21 cellular contexts compared by ENCODE assay signal in the genomic region with DNA sequence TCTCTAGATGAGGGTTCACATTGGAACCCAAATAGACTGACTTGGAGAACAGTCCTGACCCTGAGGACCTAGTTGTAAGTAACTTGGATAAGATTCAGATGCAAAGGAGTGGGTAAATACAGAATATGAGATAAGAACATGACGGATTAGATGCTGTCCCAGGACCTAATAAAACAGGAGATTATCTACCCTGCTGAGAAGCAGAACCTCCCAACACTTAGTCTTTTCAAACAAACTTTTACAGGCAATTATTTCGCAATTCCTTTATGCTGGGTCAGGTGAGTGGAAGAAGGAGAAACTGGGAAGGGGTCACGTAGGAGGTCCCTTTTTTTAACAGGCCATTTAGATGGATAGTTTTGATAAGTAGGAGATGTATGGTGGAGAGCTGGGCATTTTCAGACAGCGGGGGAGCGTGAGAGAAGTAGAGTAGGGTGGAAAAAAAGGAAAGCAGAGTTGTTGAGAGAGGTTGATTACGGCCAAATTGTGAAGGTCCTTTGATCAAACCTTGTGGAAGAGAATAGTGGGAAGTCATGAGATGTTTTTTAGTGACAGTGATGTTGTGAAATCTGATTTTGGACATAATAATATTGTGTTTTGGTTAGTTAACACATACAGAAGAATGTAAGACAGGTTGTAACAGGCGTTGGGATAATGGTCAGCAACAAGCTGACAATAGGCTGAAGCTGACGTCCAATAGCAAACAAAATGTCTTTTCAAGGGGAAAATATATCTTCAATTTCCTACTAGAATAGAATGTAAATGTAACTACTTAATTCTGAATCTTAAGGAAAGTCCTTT. TPM values are rescaled to one million over a fixed set of nuclear protein-coding genes. Genes with fewer than 3 reads are reported as not detected.
"Had no signal": no experiment of that assay in that cellular context is flagged by ENCODE, and none has a peak within 500 bp of the region (broad histone marks: within the 10 kb centered on the region; RNA-seq: fewer than 3 reads in every experiment).

No MANE protein-coding gene starts in this region.

- H3K27me3 Mint-ChIP-seq: activated CD4-positive, alpha-beta T cell treated with anti-CD3 and anti-CD28 coated beads, Interleukin-2, amount 10 ng/mL, durations not matched to agents 7 days and 5 days; activated naive CD8-positive, alpha-beta T cell; brain; dendritic cell treated with granulocyte-macrophage colony-stimulating factor and Interleukin-4, amounts not matched to agents 40 ng/mL and 50 ng/mL, for 4 days; progenitor cell of endocrine pancreas; stimulated activated naive CD8-positive, alpha-beta T cell treated with anti-CD3 and anti-CD28 coated beads, Interleukin-15, amount 100 ng/mL, for 72 hours had no signal

- H3K36me3 ChIP-seq: right atrium auricular region had no signal

- H3K27me3 ChIP-seq: right atrium auricular region, testis had no signal

- DNase-seq: activated CD4-positive, alpha-beta T cell treated with anti-CD3 and anti-CD28 coated beads, Interleukin-2, amount 10 ng/mL, durations not matched to agents 7 days and 5 days; activated CD4-positive, CD25-positive, alpha-beta regulatory T cell; activated CD8-positive, alpha-beta memory T cell treated with anti-CD3 and anti-CD28 coated beads, Interleukin-2, amount 50 U/mL, for 48 hours; activated gamma-delta T cell; activated T-cell treated with anti-CD3 and anti-CD28 coated beads, Interleukin-2, amount 50 U/mL, for 72 hours; effector memory CD4-positive, alpha-beta T cell; erythroblast; kidney; left ventricle myocardium superior; mesenchymal stem cell; stimulated activated naive CD8-positive, alpha-beta T cell treated with anti-CD3 and anti-CD28 coated beads, Interleukin-15, amount 100 ng/mL, for 72 hours; testis had no signal

- H3K9me3 ChIP-seq: right atrium auricular region, testis had no signal

- H3K9me3 Mint-ChIP-seq: dendritic cell treated with granulocyte-macrophage colony-stimulating factor and Interleukin-4, amounts not matched to agents 40 ng/mL and 50 ng/mL, for 4 days; nephron; stimulated activated naive CD8-positive, alpha-beta T cell treated with anti-CD3 and anti-CD28 coated beads, Interleukin-15, amount 100 ng/mL, for 72 hours had no signal

- ATAC-seq: activated T-cell treated with anti-CD3 and anti-CD28 coated beads, Interleukin-2, amount 50 U/mL, for 72 hours; left ventricle myocardium superior; stimulated activated naive CD8-positive, alpha-beta T cell treated with anti-CD3 and anti-CD28 coated beads, Interleukin-15, amount 100 ng/mL, for 72 hours had no signal

- H3K27ac ChIP-seq: right atrium auricular region, skin epidermis, testis had no signal

- FAIRE-seq: kidney, TTC549 had no signal

- H3K27ac Mint-ChIP-seq: activated CD4-positive, alpha-beta T cell treated with anti-CD3 and anti-CD28 coated beads, Interleukin-2, amount 10 ng/mL, durations not matched to agents 7 days and 5 days; activated naive CD8-positive, alpha-beta T cell; activated T-cell treated with anti-CD3 and anti-CD28 coated beads, Interleukin-2, amount 50 U/mL, for 72 hours; brain; dendritic cell treated with granulocyte-macrophage colony-stimulating factor and Interleukin-4, amounts not matched to agents 40 ng/mL and 50 ng/mL, for 4 days; nephron; progenitor cell of endocrine pancreas; stimulated activated naive CD8-positive, alpha-beta T cell treated with anti-CD3 and anti-CD28 coated beads, Interleukin-15, amount 100 ng/mL, for 72 hours had no signal

- H3K4me1 Mint-ChIP-seq: activated CD4-positive, alpha-beta T cell treated with anti-CD3 and anti-CD28 coated beads, Interleukin-2, amount 10 ng/mL, durations not matched to agents 7 days and 5 days; brain; nephron; stimulated activated naive CD8-positive, alpha-beta T cell treated with anti-CD3 and anti-CD28 coated beads, Interleukin-15, amount 100 ng/mL, for 72 hours had no signal

- H3K4me1 ChIP-seq: right atrium auricular region, testis had no signal

- H3K4me3 Mint-ChIP-seq: activated CD4-positive, alpha-beta T cell treated with anti-CD3 and anti-CD28 coated beads, Interleukin-2, amount 10 ng/mL, durations not matched to agents 7 days and 5 days; activated naive CD8-positive, alpha-beta T cell; activated T-cell treated with anti-CD3 and anti-CD28 coated beads, Interleukin-2, amount 50 U/mL, for 72 hours; brain; dendritic cell treated with granulocyte-macrophage colony-stimulating factor and Interleukin-4, amounts not matched to agents 40 ng/mL and 50 ng/mL, for 4 days; nephron; stimulated activated naive CD8-positive, alpha-beta T cell treated with anti-CD3 and anti-CD28 coated beads, Interleukin-15, amount 100 ng/mL, for 72 hours had no signal

- H3K36me3 Mint-ChIP-seq: activated naive CD8-positive, alpha-beta T cell; brain had no signal

- H3K4me3 ChIP-seq: right atrium auricular region, skin epidermis, testis had no signal

RNA-seq across cellular contexts. Expression of gene FAM83B, which starts 32.8 kb away (rescaled TPM):
- total RNA-seq: activated CD4-positive, alpha-beta T cell treated with anti-CD3 and anti-CD28 coated beads, Interleukin-2, amount 10 ng/mL, durations not matched to agents 7 days and 5 days; activated T-cell treated with anti-CD3 and anti-CD28 coated beads, Interleukin-2, amount 50 U/mL, for 72 hours; T-helper 2 cell treated with Interferon-gamma antibody and Interleukin-4, amounts not matched to agents 100 ng/mL and 5 ng/mL, for 36 hours had no signal
